17 cellular contexts compared by ENCODE assay signal in genomic region chr1:225713281-225713680, GRCh38.
A peak's percentile ranks its signal among the peaks of the same experiment; 100 is the strongest.
DNase-seq lines count a peak whose midpoint lies in the region; ATAC-seq, FAIRE-seq and TF ChIP-seq lines count a peak whose summit lies in the region.
"Had no signal": no experiment of that assay in that cellular context is flagged by ENCODE, and none has a peak within 500 bp of the region (broad histone marks: within the 10 kb centered on the region; RNA-seq: fewer than 3 reads in every experiment).

No MANE protein-coding gene starts in this region.

- H3K4ac ChIP-seq in H1 (replicated peaks; ENCODE audit: insufficient read length, low read depth, low read length): no peak overlapping the region

- intact Hi-C loops in MCF 10A (cut with micrococcal nuclease) (no loop called here), mammary epithelial cell (cut with micrococcal nuclease) (no loop called here), thyroid gland (cut with DNase I) (no loop called here)

- H3K4me1 ChIP-seq in mammary epithelial cell (ENCODE audit: insufficient read depth, low read length) (peaks cover 29% of the 10 kb centered on the region), H1 (replicated peaks in 1 of 4; ENCODE audit: control insufficient read depth in 3 of 4, insufficient read depth in 4 of 4, low read length in 3 of 4) (peaks cover 0 to 4% (median 0%) of the 10 kb centered on the region in 4 experiments; a peak in 2 of 7 replicates), thyroid gland (no peaks in the 10 kb centered on the region)
- H3K4me1 ChIP-seq: BLaER1, HAP-1 had no signal

- H3K9me3 Mint-ChIP-seq in MCF 10A (ENCODE audit: unreplicated experiment): no peaks in the 10 kb centered on the region
- H3K9me3 Mint-ChIP-seq: CD4-positive, alpha-beta T cell; IgD-negative memory B cell had no signal

- no peaks in the 10 kb centered on the region for H3K79me1 ChIP-seq in H1 (ENCODE audit: low read depth, low read length)

- no TSS peak for BruUV-seq in MCF 10A (replicated peaks; lab: Mats Ljungman, UMichigan)
- BruUV-seq in mammary epithelial cell (replicated peaks; lab: Mats Ljungman, UMichigan): no TSS peak

- no peak overlapping the region for H2BK5ac ChIP-seq in H1 (ENCODE audit: low read depth, low read length)

- H3K27ac ChIP-seq in mammary epithelial cell (ENCODE audit: insufficient read depth, low read depth, low read length) (no peak overlapping the region), H1 (ENCODE audit: low read depth, low read length) (no peak overlapping the region), thyroid gland (no peak overlapping the region)
- H3K27ac ChIP-seq: 22Rv1, BLaER1, KMS-11 had no signal

- TF ChIP-seq POLR2A in H1 (IDR thresholded peaks at IDR 0.05; ENCODE audit: control extremely low read depth in 1 of 2, low read depth in 2 of 2, low read length in 2 of 2): no peak
- no peak for TF ChIP-seq POLR2A in thyroid gland (IDR thresholded peaks at IDR 0.05)

- H2BK20ac ChIP-seq in H1 (ENCODE audit: low read length): no peak overlapping the region

- in situ Hi-C loops in mammary epithelial cell (cut with MboI; ENCODE audit: low sequenced_read_pairs in 2 of 2): no loop called here

- no peaks in the 10 kb centered on the region for H3K36me3 Mint-ChIP-seq in MCF 10A (ENCODE audit: insufficient read depth, unreplicated experiment)
- H3K36me3 Mint-ChIP-seq: IgD-negative memory B cell had no signal

- H3K4me3 ChIP-seq in mammary epithelial cell (replicated peaks in 1 of 3; ENCODE audit: insufficient read depth in 1 of 3, low read depth in 2 of 3, low read length in 3 of 3): no peak overlapping the region
- no peak overlapping the region for H3K4me3 ChIP-seq in H1 (ENCODE audit: extremely low read depth in 1 of 4, insufficient read depth in 2 of 4, low read depth in 3 of 4, low read length in 4 of 4)
- H3K4me3 ChIP-seq in thyroid gland (replicated peaks in 1 of 3): no peak overlapping the region
- H3K4me3 ChIP-seq: BLaER1, HAP-1 had no signal

- TF ChIP-seq CTCF in MCF 10A (IDR thresholded peaks at IDR 0.05; ENCODE audit: unreplicated experiment) (no peak), mammary epithelial cell (conservative IDR thresholded peaks at IDR 0.05 in 1 of 2, IDR thresholded peaks at IDR 0.05 in 1 of 2; ENCODE audit: extremely low read depth in 1 of 2, insufficient read depth in 1 of 2, low read depth in 1 of 2, low read length in 2 of 2) (no peak), H1 (IDR thresholded peaks at IDR 0.05; ENCODE audit: control extremely low read depth in 1 of 3, insufficient read depth in 1 of 3, low read depth in 1 of 3, low read length in 3 of 3) (no peak), thyroid gland (IDR thresholded peaks at IDR 0.05) (no peak)

- POLR2A ChIA-PET in MCF 10A (lab: Yijun Ruan, JAX) (interaction anchor here (1.3 to 7.2 kb wide), 2 partner anchors 24 to 130 kb away, joined by 4 to 204 read pairs; no protein-coding TSS in a partner anchor), H1 (lab: Charles Lee; ENCODE audit: partially characterized antibody) (no interaction called here)

- H3K9ac ChIP-seq in mammary epithelial cell (ENCODE audit: insufficient read depth, low read length): no peak overlapping the region
- no peak overlapping the region for H3K9ac ChIP-seq in H1 (replicated peaks in 1 of 4; ENCODE audit: extremely low read depth in 1 of 4, low read depth in 3 of 4, low read length in 3 of 4)
- H3K9ac ChIP-seq: BLaER1, KMS-11 had no signal

- no peaks in the 10 kb centered on the region for H4K20me1 ChIP-seq in mammary epithelial cell (ENCODE audit: insufficient read depth, low read length)
- no peaks in the 10 kb centered on the region for H4K20me1 ChIP-seq in H1 (replicated peaks in 1 of 2; ENCODE audit: control insufficient read depth in 1 of 2, insufficient read depth in 2 of 2, low read length in 2 of 2)
- H4K20me1 ChIP-seq: BLaER1 had no signal

- H3K36me3 ChIP-seq in mammary epithelial cell (ENCODE audit: insufficient read depth, low read length): no peaks in the 10 kb centered on the region
- no peaks in the 10 kb centered on the region for H3K36me3 ChIP-seq in H1 (ENCODE audit: control insufficient read depth in 2 of 4, insufficient read depth in 4 of 4, low read length in 3 of 4)
- no peaks in the 10 kb centered on the region for H3K36me3 ChIP-seq in thyroid gland
- H3K36me3 ChIP-seq: BLaER1, HAP-1 had no signal

- WGBS in mammary epithelial cell (ENCODE audit: low coverage, missing lambda C conversion rate): 78% methylated on average over 8 of the region's 8 CpGs
- WGBS in H1 (ENCODE audit: extremely low coverage in 1 of 2, insufficient coverage in 1 of 2, insufficient read length in 1 of 2, insufficient replicate concordance in 2 of 2, low coverage in 1 of 2, low lambda C conversion rate in 2 of 2, missing lambda C conversion rate in 1 of 2), 2 experiments: 93% methylated on average over 8 of the region's 8 CpGs; no CpG with 5 or more reads in 1 of the 2 experiments
- WGBS in thyroid gland, 2 donors: 94 to 98% methylated on average over 8 of the region's 8 CpGs

- H3K79me2 ChIP-seq in mammary epithelial cell (ENCODE audit: insufficient read depth, low read length) (no peaks in the 10 kb centered on the region), H1 (ENCODE audit: control insufficient read depth in 1 of 2, insufficient read depth in 2 of 2, low read length in 2 of 2) (no peaks in the 10 kb centered on the region)

- no peaks in the 10 kb centered on the region for H3K23me2 ChIP-seq in H1 (ENCODE audit: low read depth, low read length)

- no peak for TF ChIP-seq EP300 in Ishikawa (IDR thresholded peaks at IDR 0.05; ENCODE audit: borderline replicate concordance)
- TF ChIP-seq EP300 in H1 (IDR thresholded peaks at IDR 0.05; ENCODE audit: borderline replicate concordance in 1 of 2, low read depth in 2 of 2, low read length in 2 of 2): no peak

- no peak overlapping the region for H4K8ac ChIP-seq in H1 (ENCODE audit: extremely low read depth, insufficient read depth, low read length)

- H4K91ac ChIP-seq in H1 (replicated peaks; ENCODE audit: insufficient read length, low read length): no peak overlapping the region

- dilution Hi-C loops in mammary epithelial cell (cut with HindIII; ENCODE audit: low sequenced_read_pairs): no loop called here

- H4K5ac ChIP-seq in H1 (ENCODE audit: insufficient read length, low read depth, low read length): no peak overlapping the region

- H3K4me1 Mint-ChIP-seq in MCF 10A (ENCODE audit: insufficient read depth, unreplicated experiment): peaks cover 17% of the 10 kb centered on the region
- H3K4me1 Mint-ChIP-seq: IgD-negative memory B cell had no signal

- no peak overlapping the region for H3K18ac ChIP-seq in H1 (ENCODE audit: extremely low read depth, low read length)

- H3K23ac ChIP-seq in H1 (ENCODE audit: insufficient read length): no peak overlapping the region

- H2AFZ ChIP-seq in mammary epithelial cell (ENCODE audit: low read depth, low read length) (no peak overlapping the region), H1 (ENCODE audit: low read length) (no peak overlapping the region)

- TF ChIP-seq RAD21 in Ishikawa (IDR thresholded peaks at IDR 0.05; ENCODE audit: low read depth) (no peak), H1 (IDR thresholded peaks at IDR 0.05 in 1 of 2, conservative IDR thresholded peaks at IDR 0.05 in 1 of 2; ENCODE audit: low read depth in 2 of 2, low read length in 2 of 2) (no peak)

- H3K56ac ChIP-seq in H1 (replicated peaks; ENCODE audit: insufficient read length, low read depth, low read length): no peak overlapping the region

- no peak overlapping the region for H3K27ac Mint-ChIP-seq in MCF 10A (ENCODE audit: low read depth, unreplicated experiment)
- H3K27ac Mint-ChIP-seq: CD4-positive, alpha-beta T cell had no signal

- H3K4me3 Mint-ChIP-seq in MCF 10A (ENCODE audit: unreplicated experiment): no peak overlapping the region
- H3K4me3 Mint-ChIP-seq: CD4-positive, alpha-beta T cell had no signal

- ATAC-seq in HG03039 (IDR thresholded peaks at IDR 0.05; ENCODE audit: unreplicated experiment): no peak

- DNase-seq in MCF 10A (ENCODE audit: unreplicated experiment) (peak; percentile 79), mammary epithelial cell (no peak), H1 (ENCODE audit: low read depth in 1 of 2, low spot score in 2 of 2) (no peak), SKM-1 treated with dmso at 0.1 percent for 144 hours (lab: John Stamatoyannopoulos, UW; ENCODE audit: unreplicated experiment) (no peak), thyroid gland (no peak)
- DNase-seq: CD4-positive, alpha-beta T cell; DMS79; GOT3 had no signal

- H3K4me2 ChIP-seq in mammary epithelial cell (ENCODE audit: insufficient read depth, low read depth, low read length) (no peak overlapping the region), H1 (ENCODE audit: insufficient read depth in 1 of 2, low read depth in 2 of 2, low read length in 2 of 2) (no peak overlapping the region)
- H3K4me2 ChIP-seq: BLaER1, KMS-11 had no signal

- no peak overlapping the region for H2AK5ac ChIP-seq in H1 (ENCODE audit: low read depth, low read length)

- H3K14ac ChIP-seq in H1 (ENCODE audit: insufficient read length): no peak overlapping the region

- CTCF ChIA-PET in MCF 10A (lab: Yijun Ruan, JAX): interaction anchor here (0.6 to 1.0 kb wide), 3 partner anchors 22 to 414 kb away, joined by 3 to 4 read pairs (median 3); no protein-coding TSS in a partner anchor
- CTCF ChIA-PET in mammary epithelial cell (lab: Charles Lee; ENCODE audit: low non-redundant PET): no interaction called here
- CTCF ChIA-PET in H1 (lab: Charles Lee; ENCODE audit: partially characterized antibody): interaction anchor here (0.6 kb wide), 1 partner anchor 1591 kb away, joined by 5 read pairs; no protein-coding TSS in a partner anchor

- H3K27me3 ChIP-seq in mammary epithelial cell (ENCODE audit: insufficient read depth, low read length) (no peaks in the 10 kb centered on the region), H1 (replicated peaks in 1 of 4; ENCODE audit: control insufficient read depth in 3 of 4, extremely low read depth in 1 of 4, insufficient read depth in 3 of 4, low read length in 3 of 4) (no peaks in the 10 kb centered on the region), thyroid gland (no peaks in the 10 kb centered on the region)
- H3K27me3 ChIP-seq: BLaER1 had no signal

- H2BK120ac ChIP-seq in H1 (replicated peaks; ENCODE audit: low read depth, low read length): no peak overlapping the region

- H2BK12ac ChIP-seq in H1 (ENCODE audit: low read depth, low read length): no peak overlapping the region

- FAIRE-seq in H1 (lab: Jason Lieb, UNC): no peak
- FAIRE-seq: G401.6, GM12891 had no signal

- H2BK15ac ChIP-seq in H1 (ENCODE audit: low read length): no peak overlapping the region

- H3K9me3 ChIP-seq in mammary epithelial cell (replicated peaks; ENCODE audit: insufficient read depth, low read length): no peaks in the 10 kb centered on the region
- no peaks in the 10 kb centered on the region for H3K9me3 ChIP-seq in H1 (ENCODE audit: insufficient read depth in 2 of 2, low read depth in 1 of 2, low read length in 1 of 2)
- no peaks in the 10 kb centered on the region for H3K9me3 ChIP-seq in thyroid gland
- H3K9me3 ChIP-seq: BLaER1, HAP-1 had no signal

- H3K27me3 Mint-ChIP-seq in MCF 10A (ENCODE audit: insufficient read depth, unreplicated experiment): no peaks in the 10 kb centered on the region
- H3K27me3 Mint-ChIP-seq: CD4-positive, alpha-beta T cell; IgD-negative memory B cell had no signal

TF ChIP-seq in Ishikawa, 13 proteins besides CTCF, POLR2A, EP300 and RAD21 (continues in another document):
- TF ChIP-seq TEAD4 (IDR thresholded peaks at IDR 0.05): peak; percentile 72

TF ChIP-seq in H1, 55 proteins besides CTCF, POLR2A, EP300 and RAD21 (continues in another document):
- no peak for TF ChIP-seq SP4 (IDR thresholded peaks at IDR 0.05; ENCODE audit: low read length)
